8 cellular contexts compared by ENCODE assay signal in genomic region chr19:3821857-3822364, GRCh38. TPM values are rescaled to one million over a fixed set of nuclear protein-coding genes. Genes with fewer than 3 reads are reported as not detected.
DNase-seq lines count a peak whose midpoint lies in the region; ATAC-seq and TF ChIP-seq lines count a peak whose summit lies in the region.

No MANE protein-coding gene starts in this region.

- no peaks in the 10 kb centered on the region for H3K4me1 ChIP-seq in IMR-90 (ENCODE audit: control insufficient read depth, insufficient read depth, low read length)
- no peaks in the 10 kb centered on the region for H3K4me1 ChIP-seq in adrenal gland (replicated peaks in 1 of 2)
- no peaks in the 10 kb centered on the region for H3K4me1 ChIP-seq in hepatocyte (ENCODE audit: insufficient read depth)

- intact Hi-C loops in IMR-90 (cut with micrococcal nuclease) = loop anchor here (5.0 kb wide), 1 partner anchor 155 kb away; no protein-coding TSS in a partner anchor
- intact Hi-C loops in adrenal gland (cut with DNase I) = loop anchor here in 1 of 2 donors (5.0 kb wide), 1 partner anchor 155 kb away; no protein-coding TSS in a partner anchor

- in situ Hi-C loops in IMR-90 (cut with MboI; ENCODE audit: low sequenced_read_pairs) = no loop called here

- no peak for TF ChIP-seq POLR2A in IMR-90 (IDR thresholded peaks at IDR 0.05; ENCODE audit: low read depth, low read length)
- no peak for TF ChIP-seq POLR2A in adrenal gland (IDR thresholded peaks at IDR 0.05)

- no peak overlapping the region for H3K18ac ChIP-seq in IMR-90 (ENCODE audit: low read depth, low read length)

- CTCF ChIA-PET in IMR-90 (lab: Yijun Ruan, JAX) = interaction anchor here (0.6 to 1.5 kb wide), 5 partner anchors 9 to 133 kb away, joined by 3 to 7 read pairs (median 3); no protein-coding TSS in a partner anchor

- H4K20me1 ChIP-seq in IMR-90 (ENCODE audit: insufficient read depth, low read length) (no peaks in the 10 kb centered on the region), hepatocyte (ENCODE audit: insufficient read depth, poor library complexity, severe bottlenecking) (no peaks in the 10 kb centered on the region)

- dilution Hi-C loops in IMR-90 (cut with HindIII; ENCODE audit: low sequenced_read_pairs, unreplicated experiment) = no loop called here

- TF ChIP-seq RAD21 in IMR-90 (IDR thresholded peaks at IDR 0.05; ENCODE audit: low read length) = peak; percentile 66

- BruUV-seq in IMR-90 (replicated peaks; lab: Mats Ljungman, UMichigan) = no TSS peak

- no peak overlapping the region for H3K9ac ChIP-seq in IMR-90 (ENCODE audit: low read depth, low read length)

- H3K27ac ChIP-seq in IMR-90 (ENCODE audit: insufficient read depth, low read length) (no peak overlapping the region), adrenal gland (no peak overlapping the region), hepatocyte (no peak overlapping the region)

- H3K4ac ChIP-seq in IMR-90 (ENCODE audit: low read depth, low read length) = no peak overlapping the region

- no peaks in the 10 kb centered on the region for H3K9me2 ChIP-seq in hepatocyte (replicated peaks; ENCODE audit: insufficient read depth)

- H3K4me2 ChIP-seq in IMR-90 (ENCODE audit: low read depth, low read length) = 0 out of 2 replicates have a peak overlapping the region, but pooled peaks have one; percentile 60
- no peak overlapping the region for H3K4me2 ChIP-seq in hepatocyte

- H3K23ac ChIP-seq in IMR-90 (ENCODE audit: low read depth, low read length) = no peak overlapping the region

- no peak overlapping the region for H2BK120ac ChIP-seq in IMR-90 (ENCODE audit: low read depth, low read length)

- peaks cover 15% of the 10 kb centered on the region for H3K27me3 ChIP-seq in IMR-90 (ENCODE audit: control insufficient read depth, insufficient read depth, low read length)
- no peaks in the 10 kb centered on the region for H3K27me3 ChIP-seq in adrenal gland
- no peaks in the 10 kb centered on the region for H3K27me3 ChIP-seq in hepatocyte

- no peaks in the 10 kb centered on the region for H3K79me1 ChIP-seq in IMR-90 (ENCODE audit: low read depth in 1 of 2, low read length in 2 of 2)

- 3% methylated on average over 14 of the region's 43 CpGs; no CpG with 5 or more reads in 1 of the 2 experiments for WGBS in IMR-90 (ENCODE audit: extremely low coverage in 2 of 2, insufficient read length in 1 of 2), 2 experiments
- WGBS in adrenal gland, 4 donors = 13 to 15% (median 13%) methylated on average over 30 to 43 of the region's 43 CpGs
- WGBS in hepatocyte (ENCODE audit: low lambda C conversion rate, missing lambda C conversion rate) = 28% methylated on average over 42 of the region's 43 CpGs

- no peak overlapping the region for H4K5ac ChIP-seq in IMR-90 (ENCODE audit: low read depth, low read length)

- H3K4me3 ChIP-seq in IMR-90 (ENCODE audit: insufficient read depth, low read depth, low read length) (no peak overlapping the region), adrenal gland (no peak overlapping the region), hepatocyte (no peak overlapping the region)

- no peak overlapping the region for H2BK5ac ChIP-seq in IMR-90 (ENCODE audit: low read depth, low read length, poor library complexity, severe bottlenecking)

- H3K56ac ChIP-seq in IMR-90 (ENCODE audit: extremely low read depth, insufficient read depth, low read length) = no peak overlapping the region

- POLR2A ChIA-PET in IMR-90 (lab: Charles Lee; ENCODE audit: unreplicated experiment) = no interaction called here

- no peaks in the 10 kb centered on the region for H3K36me3 ChIP-seq in IMR-90 (ENCODE audit: control insufficient read depth, insufficient read depth, low read length)
- H3K36me3 ChIP-seq in adrenal gland (replicated peaks in 1 of 2) = no peaks in the 10 kb centered on the region
- no peaks in the 10 kb centered on the region for H3K36me3 ChIP-seq in hepatocyte (replicated peaks; ENCODE audit: insufficient read depth, low read depth)

- no peak overlapping the region for H2AK5ac ChIP-seq in IMR-90 (ENCODE audit: low read depth, low read length)

- H2AK9ac ChIP-seq in IMR-90 (replicated peaks; ENCODE audit: low read depth, low read length, poor library complexity) = peak overlapping the region; percentile 50

- H2BK20ac ChIP-seq in IMR-90 (ENCODE audit: low read depth, low read length) = no peak overlapping the region

- H2AFZ ChIP-seq in IMR-90 (replicated peaks; ENCODE audit: low read length, poor library complexity) (peak overlapping the region; percentile 83), hepatocyte (no peak overlapping the region)

- H3K9me3 ChIP-seq in IMR-90 (ENCODE audit: control insufficient read depth, insufficient read depth, low read length) = no peaks in the 10 kb centered on the region
- no peaks in the 10 kb centered on the region for H3K9me3 ChIP-seq in adrenal gland (replicated peaks in 1 of 3)
- no peaks in the 10 kb centered on the region for H3K9me3 ChIP-seq in hepatocyte (ENCODE audit: low read depth)

- no peak overlapping the region for H4K91ac ChIP-seq in IMR-90 (ENCODE audit: insufficient read depth, low read depth, low read length)

- H3K9me1 ChIP-seq in IMR-90 (ENCODE audit: insufficient read depth, low read length) = 0 out of 2 replicates have a peak, but pooled peaks cover 2% of the 10 kb centered on the region

- no peak overlapping the region for H4K8ac ChIP-seq in IMR-90 (ENCODE audit: low read depth in 2 of 2, low read length in 2 of 2)

- H3K79me2 ChIP-seq in hepatocyte = no peaks in the 10 kb centered on the region

- ATAC-seq in IMR-90 (ENCODE audit: low read depth) = peak; percentile 93
- ATAC-seq in GM18909 (IDR thresholded peaks at IDR 0.05; ENCODE audit: poor library complexity, unreplicated experiment) = no peak
- ATAC-seq in HG02678 (IDR thresholded peaks at IDR 0.05; ENCODE audit: unreplicated experiment) = no peak

- TF ChIP-seq CTCF in IMR-90 (conservative IDR thresholded peaks at IDR 0.05; ENCODE audit: low read depth, low read length) = peak; percentile 83
- TF ChIP-seq CTCF in adrenal gland (IDR thresholded peaks at IDR 0.05) = peak; percentile 83 to 98 (median 96)
- TF ChIP-seq CTCF in hepatocyte (IDR thresholded peaks at IDR 0.05; ENCODE audit: poor library complexity) = peak; percentile 87

- no peak overlapping the region for H3K14ac ChIP-seq in IMR-90 (replicated peaks; ENCODE audit: low read depth, low read length)

- DNase-seq in CMK (ENCODE audit: low read depth) (peak; percentile 78), IMR-90 (peak; percentile 10), T-helper 2 cell (peak; percentile 76 to 88 (median 80)), adrenal gland (peak; percentile 27 to 77 (median 63)), hepatocyte (ENCODE audit: low spot score) (peak; percentile 51)
- peak; percentile 80 to 94 for DNase-seq in stimulated activated CD4-positive, alpha-beta T cell treated with anti-CD3 and anti-CD28 coated beads, Interleukin-1b, Interleukin-23, amount 100 ng/mL, for 1 hour (ENCODE audit: low read depth in 2 of 2)

- H2BK15ac ChIP-seq in IMR-90 (ENCODE audit: low read depth, low read length) = no peak overlapping the region

TF ChIP-seq in IMR-90, 13 proteins besides CTCF, POLR2A, EP300 and RAD21 (continues in another document):
- TF ChIP-seq BHLHE40 (IDR thresholded peaks at IDR 0.05; ENCODE audit: low read depth, low read length) = peak; percentile 98

RNA-seq across cellular contexts. Expression of gene MATK, which starts 35.7 kb away (rescaled TPM):
- total RNA-seq in IMR-90 (2012; rRNA removed) (not detected in 2 replicates), adrenal gland (1 to 10 TPM in 5 of 8 donors, under 1 TPM in 3; 0.72 to 3.3 (median 1.4) TPM), hepatocyte (not detected in 2 replicates)
- polyA plus RNA-seq in IMR-90 (2012; rRNA removed) (not detected in 2 replicates), adrenal gland (10 to 100 TPM in 1 of 3 donors, 1 to 10 TPM in 1, under 1 TPM in 1; 0.26 to 20.7 (median 3.5) TPM), hepatocyte (0.34 and 0.50 TPM in 2 replicates)
- polyA plus RNA-seq in IMR-90 (2012; cell fraction: cytosol; rRNA removed) = not detected in 2 replicates
- not detected in 2 replicates for polyA plus RNA-seq in IMR-90 (2012; cell fraction: nucleus; rRNA removed; ENCODE audit: low replicate concordance)

RNA-seq across cellular contexts. Expression of gene ZFR2, which starts 46.9 kb away (rescaled TPM):
- total RNA-seq in IMR-90 (2012; rRNA removed) (0.28 TPM in 1 of 2 replicates, not detected in the other), adrenal gland (1 to 10 TPM in 3 of 8 donors, under 1 TPM in 2, not detected in 3; 0.19 to 3.3 (median 1.7) TPM), hepatocyte (0.36 and 0.97 TPM in 2 replicates)
- polyA plus RNA-seq in IMR-90 (2012; rRNA removed) (0.10 and 0.19 TPM in 2 replicates), adrenal gland (10 to 100 TPM in 1 of 3 donors, 1 to 10 TPM in 1, under 1 TPM in 1; 0.90 to 13.2 (median 2.4) TPM), hepatocyte (1.7 and 3.3 TPM in 2 replicates)
- 0.20 and 0.24 TPM in 2 replicates for polyA plus RNA-seq in IMR-90 (2012; cell fraction: cytosol; rRNA removed)
- polyA plus RNA-seq in IMR-90 (2012; cell fraction: nucleus; rRNA removed; ENCODE audit: low replicate concordance) = 0.23 TPM in 1 of 2 replicates, not detected in the other

RNA-seq across cellular contexts. Expression of gene RAX2, which starts 49.9 kb away (rescaled TPM):
- not detected in 2 replicates for total RNA-seq in IMR-90 (2012; rRNA removed)
- polyA plus RNA-seq in IMR-90 (2012; rRNA removed) = not detected in 2 replicates
- polyA plus RNA-seq in IMR-90 (2012; cell fraction: cytosol; rRNA removed) = not detected in 2 replicates
- not detected in 2 replicates for polyA plus RNA-seq in IMR-90 (2012; cell fraction: nucleus; rRNA removed; ENCODE audit: low replicate concordance)
- total RNA-seq in adrenal gland = not detected
- polyA plus RNA-seq in adrenal gland = not detected
- total RNA-seq in hepatocyte = not detected in 2 replicates
- 0.22 TPM in 1 of 2 replicates, not detected in the other for polyA plus RNA-seq in hepatocyte

RNA-seq across cellular contexts. Expression of gene ATCAY, which starts 58.6 kb away (rescaled TPM):
- total RNA-seq in IMR-90 (2012; rRNA removed) (0.28 and 0.36 TPM in 2 replicates), adrenal gland (1 to 10 TPM in 3 of 8 donors, under 1 TPM in 1, not detected in 4; 0.72 to 9.3 (median 6.7) TPM), hepatocyte (0.13 and 0.28 TPM in 2 replicates)
- polyA plus RNA-seq in IMR-90 (2012; rRNA removed) (0.19 and 0.31 TPM in 2 replicates), adrenal gland (1 to 10 TPM; 1.6 to 6.3 (median 6.1) TPM), hepatocyte (0.33 TPM in 1 of 2 replicates, not detected in the other)
- polyA plus RNA-seq in IMR-90 (2012; cell fraction: cytosol; rRNA removed) = 0.12 and 0.15 TPM in 2 replicates
- 0.10 and 0.19 TPM in 2 replicates for polyA plus RNA-seq in IMR-90 (2012; cell fraction: nucleus; rRNA removed; ENCODE audit: low replicate concordance)

RNA-seq across cellular contexts. Expression of gene MRPL54, which starts 59.4 kb away (rescaled TPM):
- total RNA-seq in IMR-90 (2012; rRNA removed) (55.9 and 68.6 TPM in 2 replicates), adrenal gland (100 to 1,000 TPM in 6 of 8 donors, 10 to 100 TPM in 2; 83.2 to 229 (median 107) TPM), hepatocyte (39.0 and 42.2 TPM in 2 replicates)
- polyA plus RNA-seq in IMR-90 (2012; rRNA removed) (75.7 and 96.5 TPM in 2 replicates), adrenal gland (100 to 1,000 TPM in 1 of 3 donors, 10 to 100 TPM in 2; 60.2 to 172 (median 100.0) TPM), hepatocyte (71.2 and 86.8 TPM in 2 replicates)
- polyA plus RNA-seq in IMR-90 (2012; cell fraction: cytosol; rRNA removed) = 126 and 298 TPM in 2 replicates
- 25.4 and 32.2 TPM in 2 replicates for polyA plus RNA-seq in IMR-90 (2012; cell fraction: nucleus; rRNA removed; ENCODE audit: low replicate concordance)

Comparison
In these comparisons a context has a peak if more than half of its experiments do, and no peak if none do; other contexts are left out.
1. DNase-seq: peak in every context shown above with its lines; median percentile 87 in stimulated activated CD4-positive, alpha-beta T cell treated with anti-CD3 and anti-CD28 coated beads, Interleukin-1b, Interleukin-23, amount 100 ng/mL, for 1 hour; 80 in T-helper 2 cell; 78 in CMK; 63 in adrenal gland; 51 in hepatocyte; 10 in IMR-90.